35 cellular contexts compared by ENCODE assay signal in genomic region chr3:76615739-76616138, GRCh38.
"Had no signal": no experiment of that assay in that cellular context is flagged by ENCODE, and none has a peak within 500 bp of the region (broad histone marks: within the 10 kb centered on the region; RNA-seq: fewer than 3 reads in every experiment).

No MANE protein-coding gene starts in this region.

- H3K4me1 ChIP-seq: body of pancreas, breast epithelium, Peyer's patch had no signal

- DNase-seq: activated CD4-positive, alpha-beta T cell treated with anti-CD3 and anti-CD28 coated beads for 1 hour; activated CD4-positive, alpha-beta T cell treated with anti-CD3 and anti-CD28 coated beads for 48 hours; activated CD4-positive, alpha-beta T cell treated with anti-CD3 and anti-CD28 coated beads, Interleukin-2, amount 50 U/mL, for 4 hours; activated CD4-positive, CD25-positive, alpha-beta regulatory T cell; activated CD8-positive, alpha-beta T cell treated with anti-CD3 and anti-CD28 coated beads for 36 hours; activated effector memory CD4-positive, alpha-beta T cell treated with anti-CD3 and anti-CD28 coated beads, Interleukin-2, amount 50 U/mL, for 16 hours; activated naive CD4-positive, alpha-beta T cell; activated naive CD4-positive, alpha-beta T cell treated with anti-CD3 and anti-CD28 coated beads, Interleukin-2, amount 50 U/mL, for 16 hours; activated naive CD8-positive, alpha-beta T cell treated with anti-CD3 and anti-CD28 coated beads for 36 hours; activated T-cell treated with anti-CD3 and anti-CD28 coated beads, Interleukin-2, amount 50 U/mL, for 1 hour; activated T-cell treated with anti-CD3 and anti-CD28 coated beads, Interleukin-2, amount 50 U/mL, for 72 hours; body of pancreas; NCI-H1092 treated with DMSO at 0.1 percent for 48 hours; NCI-H1417; NCI-H146; NCI-H187; NCI-H2029 treated with DMSO at 0.1 percent for 48 hours; NCI-H2107; NCI-H2171; NCI-H510A; NCI-H526 treated with DMSO at 0.1 percent for 48 hours; NCI-H774; NK-92 treated with Interleukin-12 subunit alpha and Interleukin-12 subunit beta, amount 100 ng/mL, for 24 hours; PC-3; Peyer's patch; SIG-M5; SW 1271; T-helper 1 cell; T-helper 2 cell; T-helper 9 cell; WERI-Rb-1 had no signal

- H3K4me3 ChIP-seq: body of pancreas, breast epithelium, Peyer's patch had no signal

- ATAC-seq: activated CD8-positive, alpha-beta T cell treated with anti-CD3 and anti-CD28 coated beads for 36 hours; activated T-cell treated with anti-CD3 and anti-CD28 coated beads, Interleukin-2, amount 50 U/mL, for 72 hours; activated T-helper 17 cell treated with anti-CD3 and anti-CD28 coated beads, Interleukin-2, amount 50 U/mL, for 72 hours; body of pancreas; PC-3; Right ventricle myocardium inferior had no signal

- H3K27me3 ChIP-seq: body of pancreas, breast epithelium, Peyer's patch had no signal

- H3K36me3 ChIP-seq: breast epithelium, Peyer's patch, WERI-Rb-1 had no signal

- H3K9me3 ChIP-seq: body of pancreas, breast epithelium, Peyer's patch had no signal

- H3K9ac ChIP-seq: KMS-11 had no signal
